17 cellular contexts compared by ENCODE assay signal in genomic region chr2:237892936-237893595, GRCh38. TPM values are rescaled to one million over a fixed set of nuclear protein-coding genes. Genes with fewer than 3 reads are reported as not detected.
DNase-seq lines count a peak whose midpoint lies in the region; FAIRE-seq and TF ChIP-seq lines count a peak whose summit lies in the region.
"Had no signal": no experiment of that assay in that cellular context is flagged by ENCODE, and none has a peak within 500 bp of the region (broad histone marks: within the 10 kb centered on the region; RNA-seq: fewer than 3 reads in every experiment).

No MANE protein-coding gene starts in this region.

- DNase-seq in GM18507 (ENCODE audit: extremely low spot score, insufficient read length, low read depth) (no peak), astrocyte (ENCODE audit: low read depth) (no peak), A673 (ENCODE audit: low spot score) (no peak), epidermal melanocyte (ENCODE audit: insufficient read length, low spot score) (no peak), urothelium cell line (ENCODE audit: low spot score) (no peak)
- DNase-seq in activated CD4-positive, CD25-positive, alpha-beta regulatory T cell treated with anti-CD3 and anti-CD28 coated beads, Interleukin-2, amount 50 U/mL, for 72 hours = no peak
- DNase-seq: activated CD8-positive, alpha-beta memory T cell treated with anti-CD3 and anti-CD28 coated beads, Interleukin-2, amount 10 ng/mL, durations not matched to agents 7 days and 5 days; NCI-H1105; NCI-H226 had no signal

- no peaks in the 10 kb centered on the region for H3K27me3 Mint-ChIP-seq in astrocyte (ENCODE audit: low read depth, unreplicated experiment)
- H3K27me3 Mint-ChIP-seq: activated CD8-positive, alpha-beta memory T cell treated with anti-CD3 and anti-CD28 coated beads, Interleukin-2, amount 10 ng/mL, durations not matched to agents 7 days and 5 days; memory B cell had no signal

- CTCF ChIA-PET in A673 (lab: Charles Lee) = no interaction called here

- peaks cover 1% of the 10 kb centered on the region for H3K36me3 Mint-ChIP-seq in astrocyte (ENCODE audit: low read depth, unreplicated experiment)
- H3K36me3 Mint-ChIP-seq: activated CD8-positive, alpha-beta memory T cell treated with anti-CD3 and anti-CD28 coated beads, Interleukin-2, amount 10 ng/mL, durations not matched to agents 7 days and 5 days; activated naive CD4-positive, alpha-beta T cell treated with anti-CD3 and anti-CD28 coated beads, Interleukin-2, amount 50 U/mL, for 72 hours; memory B cell had no signal

- peak overlapping the region; percentile 8 for H3K27ac Mint-ChIP-seq in astrocyte (ENCODE audit: unreplicated experiment)
- H3K27ac Mint-ChIP-seq: activated CD8-positive, alpha-beta memory T cell treated with anti-CD3 and anti-CD28 coated beads, Interleukin-2, amount 10 ng/mL, durations not matched to agents 7 days and 5 days; memory B cell had no signal

- peak; percentile 95 for TF ChIP-seq EP300 in neural cell (conservative IDR thresholded peaks at IDR 0.05; ENCODE audit: poor library complexity, severe bottlenecking)

- no peak overlapping the region for H3K4me3 Mint-ChIP-seq in astrocyte (ENCODE audit: unreplicated experiment)
- H3K4me3 Mint-ChIP-seq: activated CD8-positive, alpha-beta memory T cell treated with anti-CD3 and anti-CD28 coated beads, Interleukin-2, amount 10 ng/mL, durations not matched to agents 7 days and 5 days; memory B cell had no signal

- H3F3A ChIP-seq in neural cell (ENCODE audit: insufficient read depth, low read length, poor library complexity, severe bottlenecking) = no peaks in the 10 kb centered on the region

- peaks cover 22 to 53% (median 33%) of the 10 kb centered on the region in 10 experiments for H3K4me1 ChIP-seq in BLaER1 treated with 17β-estradiol and CSF1 and Interleukin-3, amounts not matched to agents 10 nM and 100 nM
- H3K4me1 ChIP-seq in astrocyte (ENCODE audit: insufficient read depth, low read length) (peaks cover 15% of the 10 kb centered on the region), A673 (ENCODE audit: insufficient read depth, low read length, poor library complexity, severe bottlenecking) (peaks cover 28% of the 10 kb centered on the region)

- no peak overlapping the region for H3K4me3 ChIP-seq in BLaER1 treated with 17β-estradiol and CSF1 and Interleukin-3, amounts not matched to agents 10 nM and 100 nM
- H3K4me3 ChIP-seq in astrocyte (ENCODE audit: insufficient read depth, low read depth, low read length) (no peak overlapping the region), neural cell (ENCODE audit: low read length) (peak overlapping the region; percentile 44), A673 (ENCODE audit: low read depth, low read length, poor library complexity, severe bottlenecking) (no peak overlapping the region)
- H3K4me3 ChIP-seq: cardiac muscle cell had no signal

- H4K20me1 ChIP-seq in BLaER1 treated with 17β-estradiol and CSF1 and Interleukin-3, amounts not matched to agents 10 nM and 100 nM = no peaks in the 10 kb centered on the region
- no peaks in the 10 kb centered on the region for H4K20me1 ChIP-seq in astrocyte (ENCODE audit: insufficient read depth, low read length)
- H4K20me1 ChIP-seq in neural cell (ENCODE audit: insufficient read depth) = no peaks in the 10 kb centered on the region

- H2AFZ ChIP-seq in astrocyte (ENCODE audit: low read depth, low read length) (no peak overlapping the region), neural cell (ENCODE audit: low read depth, low read length) (no peak overlapping the region)

- peak overlapping the region; percentile 25 to 78 (median 37); a peak in 19 of 22 replicates for H3K4me2 ChIP-seq in BLaER1 treated with 17β-estradiol and CSF1 and Interleukin-3, amounts not matched to agents 10 nM and 100 nM
- H3K4me2 ChIP-seq in astrocyte (ENCODE audit: low read length) (no peak overlapping the region), neural cell (ENCODE audit: low read length) (peak overlapping the region; percentile 29)

- POLR2A ChIA-PET in A673 (lab: Charles Lee; ENCODE audit: low non-redundant PET) = no interaction called here

- H3K9me3 Mint-ChIP-seq in astrocyte (ENCODE audit: unreplicated experiment) = no peaks in the 10 kb centered on the region
- H3K9me3 Mint-ChIP-seq: activated naive CD4-positive, alpha-beta T cell treated with anti-CD3 and anti-CD28 coated beads, Interleukin-2, amount 50 U/mL, for 72 hours; memory B cell had no signal

- H3K9me3 ChIP-seq in BLaER1 treated with 17β-estradiol and CSF1 and Interleukin-3, amounts not matched to agents 10 nM and 100 nM (replicated peaks in 1 of 11) = no peaks in the 10 kb centered on the region
- H3K9me3 ChIP-seq in astrocyte (ENCODE audit: insufficient read depth, low read depth, low read length) = no peaks in the 10 kb centered on the region
- no peaks in the 10 kb centered on the region for H3K9me3 ChIP-seq in neural cell (ENCODE audit: low read length)
- H3K9me3 ChIP-seq in A673 (ENCODE audit: low read depth, low read length, poor library complexity, severe bottlenecking) = no peaks in the 10 kb centered on the region
- H3K9me3 ChIP-seq: neutrophil had no signal

- no peaks in the 10 kb centered on the region for H3K36me3 ChIP-seq in BLaER1 treated with 17β-estradiol and CSF1 and Interleukin-3, amounts not matched to agents 10 nM and 100 nM
- H3K36me3 ChIP-seq in astrocyte (ENCODE audit: insufficient read depth, low read length) (no peaks in the 10 kb centered on the region), neural cell (ENCODE audit: insufficient read depth, low read length) (no peaks in the 10 kb centered on the region), A673 (ENCODE audit: insufficient read depth, low read length, poor library complexity, severe bottlenecking) (no peaks in the 10 kb centered on the region)
- H3K36me3 ChIP-seq: cardiac muscle cell, neutrophil had no signal

- FAIRE-seq in GM18507 (lab: Jason Lieb, UNC) (peak; percentile 15), astrocyte (lab: Jason Lieb, UNC) (no peak), urothelium cell line (lab: Jason Lieb, UNC) (no peak)
- FAIRE-seq: HepG2 had no signal

- H3K9ac ChIP-seq in BLaER1 treated with 17β-estradiol and CSF1 and Interleukin-3, amounts not matched to agents 10 nM and 100 nM = peak overlapping the region in 2 of 11 experiments; percentile 20 to 34; a peak in 2 of 22 replicates
- H3K9ac ChIP-seq in astrocyte (ENCODE audit: low read length) = no peak overlapping the region
- peak overlapping the region; percentile 72 for H3K9ac ChIP-seq in neural cell (ENCODE audit: low read length)

- 0 out of 22 replicates have a peak overlapping the region, but pooled peaks of 1 of the 11 experiments have one; percentile 29 for H3K27ac ChIP-seq in BLaER1 treated with 17β-estradiol and CSF1 and Interleukin-3, amounts not matched to agents 10 nM and 100 nM
- H3K27ac ChIP-seq in astrocyte (ENCODE audit: low read depth, low read length) (no peak overlapping the region), neural cell (ENCODE audit: low read length) (peak overlapping the region; percentile 99), A673 (ENCODE audit: low read depth, low read length, poor library complexity, severe bottlenecking) (no peak overlapping the region)
- H3K27ac ChIP-seq: cardiac muscle cell, neutrophil had no signal

- peaks cover 10% of the 10 kb centered on the region for H3K4me1 Mint-ChIP-seq in astrocyte (ENCODE audit: low read depth, unreplicated experiment)

- intact Hi-C loops in A673 (cut with micrococcal nuclease; ENCODE audit: unreplicated experiment) = no loop called here

- no peak for TF ChIP-seq CTCF in astrocyte (IDR thresholded peaks at IDR 0.05; ENCODE audit: insufficient read depth, low read depth, low read length)
- no peak for TF ChIP-seq CTCF in neural cell (IDR thresholded peaks at IDR 0.05; ENCODE audit: poor library complexity, severe bottlenecking)
- no peak for TF ChIP-seq CTCF in A673 (conservative IDR thresholded peaks at IDR 0.05; ENCODE audit: low read depth, low read length)

- H3K79me2 ChIP-seq in astrocyte (ENCODE audit: insufficient read depth, low read length) = no peaks in the 10 kb centered on the region
- H3K79me2 ChIP-seq in neural cell (replicated peaks; ENCODE audit: insufficient read depth, low read length) = no peaks in the 10 kb centered on the region

- TF ChIP-seq RAD21 in neural cell (conservative IDR thresholded peaks at IDR 0.05) = peak; percentile 19

- no TSS peak for BruUV-seq in A673 (replicated peaks; lab: Mats Ljungman, UMichigan)

- no peaks in the 10 kb centered on the region for H3K27me3 ChIP-seq in BLaER1 treated with 17β-estradiol and CSF1 and Interleukin-3, amounts not matched to agents 10 nM and 100 nM
- H3K27me3 ChIP-seq in astrocyte (ENCODE audit: insufficient read depth, low read length) (no peaks in the 10 kb centered on the region), neural cell (ENCODE audit: insufficient read depth, low read depth, low read length) (no peaks in the 10 kb centered on the region), A673 (replicated peaks; ENCODE audit: insufficient read depth, low read depth, low read length, poor library complexity) (no peaks in the 10 kb centered on the region)
- H3K27me3 ChIP-seq: cardiac muscle cell, neutrophil had no signal

- no peaks in the 10 kb centered on the region for H3K9me2 ChIP-seq in neural cell (ENCODE audit: insufficient read depth, low read length)

TF ChIP-seq in neural cell, 6 proteins besides CTCF, POLR2A, EP300 and RAD21 (continues in another document):
- no peak for TF ChIP-seq TAF1 (IDR thresholded peaks at IDR 0.05; ENCODE audit: low read depth)
- TF ChIP-seq EZH2 (IDR thresholded peaks at IDR 0.05; ENCODE audit: borderline replicate concordance, insufficient read depth, low read length, poor library complexity, severe bottlenecking) = no peak

RNA-seq across cellular contexts. Expression of gene RAMP1, which starts 33.6 kb away (rescaled TPM):
- total RNA-seq in astrocyte (9.1 and 13.7 TPM in 2 replicates), A673 (2021) (22.0 and 24.8 TPM in 2 replicates)
- 25.5 and 29.2 TPM in 2 replicates for polyA plus RNA-seq in neural cell
- polyA minus RNA-seq in neural cell = 6.0 and 6.8 TPM in 2 replicates
- total RNA-seq: glomerular endothelial cell had no signal
